Comparison of ENCODE assay signal across 32 cellular contexts in genomic region chr1:45047032-45047431, GRCh38.
"Had no signal": no experiment of that assay in that cellular context is flagged by ENCODE, and none has a peak within 500 bp of the region (broad histone marks: within the 10 kb centered on the region; RNA-seq: fewer than 3 reads in every experiment).

No MANE protein-coding gene starts in this region.

- H3K27me3 Mint-ChIP-seq: activated CD8-positive, alpha-beta T cell treated with anti-CD3 and anti-CD28 coated beads for 36 hours; activated naive CD8-positive, alpha-beta T cell treated with anti-CD3 and anti-CD28 coated beads for 36 hours; naive B cell; progenitor cell of endocrine pancreas; stimulated activated naive B cell treated with anti-CD40 and anti-IgM and Interleukin-4, amounts not matched to agents 10 μg/mL and 1 μg/mL and 100 μg/mL, for 72 hours; T-helper 17 cell had no signal

- H3K4me3 Mint-ChIP-seq: activated CD8-positive, alpha-beta T cell treated with anti-CD3 and anti-CD28 coated beads for 36 hours; activated naive CD8-positive, alpha-beta T cell treated with anti-CD3 and anti-CD28 coated beads for 36 hours; naive B cell; nephron progenitor cell; stimulated activated naive B cell treated with anti-CD40 and anti-IgM and Interleukin-4, amounts not matched to agents 10 μg/mL and 1 μg/mL and 100 μg/mL, for 72 hours; T-helper 17 cell had no signal

- H3K27ac Mint-ChIP-seq: activated CD8-positive, alpha-beta T cell treated with anti-CD3 and anti-CD28 coated beads for 36 hours; activated naive CD8-positive, alpha-beta T cell treated with anti-CD3 and anti-CD28 coated beads for 36 hours; naive B cell; nephron progenitor cell; progenitor cell of endocrine pancreas; stimulated activated naive B cell treated with anti-CD40 and anti-IgM and Interleukin-4, amounts not matched to agents 10 μg/mL and 1 μg/mL and 100 μg/mL, for 72 hours; T-helper 17 cell had no signal

- H3K27me3 ChIP-seq: adrenal gland, body of pancreas, esophagus squamous epithelium, neutrophil, ovary, sigmoid colon, transverse colon, uterus had no signal

- H3K36me3 ChIP-seq: neutrophil, ovary, transverse colon, uterus had no signal

- H3K4me2 ChIP-seq: smooth muscle cell had no signal

- H3K4me1 ChIP-seq: body of pancreas, sigmoid colon, uterus had no signal

- H3K9me3 Mint-ChIP-seq: activated CD8-positive, alpha-beta T cell treated with anti-CD3 and anti-CD28 coated beads for 36 hours; activated naive CD8-positive, alpha-beta T cell treated with anti-CD3 and anti-CD28 coated beads for 36 hours; naive B cell; nephron progenitor cell; stimulated activated naive B cell treated with anti-CD40 and anti-IgM and Interleukin-4, amounts not matched to agents 10 μg/mL and 1 μg/mL and 100 μg/mL, for 72 hours had no signal

- H3K9me3 ChIP-seq: adrenal gland, body of pancreas, esophagus squamous epithelium, neutrophil, ovary, sigmoid colon, transverse colon, uterus had no signal

- DNase-seq: activated CD4-positive, alpha-beta T cell treated with anti-CD3 and anti-CD28 coated beads, Interleukin-2, amount 50 U/mL, for 1 hour; activated CD4-positive, CD25-positive, alpha-beta regulatory T cell treated with anti-CD3 and anti-CD28 coated beads, Interleukin-2, amount 50 U/mL, for 72 hours; activated CD8-positive, alpha-beta T cell treated with anti-CD3 and anti-CD28 coated beads for 36 hours; activated naive CD4-positive, alpha-beta T cell; activated naive CD8-positive, alpha-beta T cell treated with anti-CD3 and anti-CD28 coated beads for 36 hours; activated T-cell treated with anti-CD3 and anti-CD28 coated beads, Interleukin-2, amount 50 U/mL, for 48 hours; adrenal gland; aorta; body of pancreas; dermis blood vessel endothelial cell; effector CD4-positive, alpha-beta T cell; esophagus squamous epithelium; glutamatergic neuron; islet precursor cell; left ventricle myocardium superior; mammary epithelial cell; naive B cell; nephron progenitor cell; ovary; retina; sigmoid colon; stimulated activated CD4-positive, alpha-beta T cell treated with anti-CD3 and anti-CD28 coated beads, Interleukin-1b, Interleukin-23, amount 100 ng/mL, for 48 hours; stimulated activated CD4-positive, alpha-beta T cell treated with anti-CD3 and anti-CD28 coated beads, Interleukin-4, amount 100 ng/mL, for 4 hours; stimulated activated CD8-positive, alpha-beta memory T cell treated with anti-CD3 and anti-CD28 coated beads, Interleukin-4, amount 100 ng/mL, for 48 hours; stimulated activated naive B cell treated with anti-CD40 and anti-IgM and Interleukin-4, amounts not matched to agents 10 μg/mL and 1 μg/mL and 100 μg/mL, for 72 hours; T-helper 17 cell; transverse colon; uterus had no signal

- ATAC-seq: activated CD8-positive, alpha-beta T cell treated with anti-CD3 and anti-CD28 coated beads for 36 hours; body of pancreas; left ventricle myocardium superior; stimulated activated naive B cell treated with anti-CD40 and anti-IgM and Interleukin-4, amounts not matched to agents 10 μg/mL and 1 μg/mL and 100 μg/mL, for 72 hours; T-helper 17 cell had no signal

- H3K27ac ChIP-seq: body of pancreas, epithelial cell of prostate, esophagus squamous epithelium, neutrophil, ovary, sigmoid colon, transverse colon, uterus had no signal

- H3K4me3 ChIP-seq: adrenal gland, body of pancreas, esophagus squamous epithelium, ovary, sigmoid colon, smooth muscle cell, transverse colon, uterus had no signal
